In genomic region chr3:45758871-45759270, GRCh38 we compare ENCODE assay signal across 22 cellular contexts. TPM values are rescaled to one million over a fixed set of nuclear protein-coding genes. Genes with fewer than 3 reads are reported as not detected.
"Had no signal": no experiment of that assay in that cellular context is flagged by ENCODE, and none has a peak within 500 bp of the region (broad histone marks: within the 10 kb centered on the region; RNA-seq: fewer than 3 reads in every experiment).

No MANE protein-coding gene starts in this region.

- ATAC-seq: activated T-cell treated with anti-CD3 and anti-CD28 coated beads, Interleukin-2, amount 50 U/mL, for 4 hours; PC-3; T-helper 17 cell had no signal

- DNase-seq: activated B cell treated with CpG ODN at 0.5 μM for 24 hours; activated CD4-positive, alpha-beta T cell treated with anti-CD3 and anti-CD28 coated beads for 1 hour; activated CD4-positive, alpha-beta T cell treated with anti-CD3 and anti-CD28 coated beads, Interleukin-2, amount 10 ng/mL, durations not matched to agents 24 days and 14 days; activated CD4-positive, alpha-beta T cell treated with anti-CD3 and anti-CD28 coated beads, Interleukin-2, amount 50 U/mL, for 48 hours; activated effector memory CD4-positive, alpha-beta T cell treated with anti-CD3 and anti-CD28 coated beads, Interleukin-2, amount 50 U/mL, for 16 hours; activated naive CD4-positive, alpha-beta T cell treated with Interleukin-2 at 50 U/mL for 16 hours; activated T-cell treated with anti-CD3 and anti-CD28 coated beads, Interleukin-2, amount 50 U/mL, for 4 hours; amygdala; MM.1S; NCI-H1105; NCI-H1436; NCI-H187; NCI-H2081; NCI-H510A treated with DMSO at 0.1 percent for 48 hours; NCI-H69; PC-3; SHP77 treated with DMSO at 0.1 percent for 48 hours; T-helper 17 cell; T1000 had no signal

RNA-seq across cellular contexts. Expression of gene SLC6A20, which starts 37.5 kb away (rescaled TPM):
- total RNA-seq: activated B cell treated with CpG ODN at 0.5 μM for 24 hours; activated CD4-positive, alpha-beta T cell treated with anti-CD3 and anti-CD28 coated beads, Interleukin-2, amount 10 ng/mL, durations not matched to agents 24 days and 14 days; activated T-cell treated with anti-CD3 and anti-CD28 coated beads, Interleukin-2, amount 50 U/mL, for 4 hours; astrocyte; cardiac septum; PC-3; SK-MEL-5 had no signal
